In genomic region chrX:110167952-110168451, GRCh38 we compare ENCODE assay signal across 8 cellular contexts.
A peak's percentile ranks its signal among the peaks of the same experiment; 100 is the strongest.
DNase-seq lines count a peak whose midpoint lies in the region; ATAC-seq lines count a peak whose summit lies in the region.

No MANE protein-coding gene starts in this region.

- ATAC-seq in GM18909 (IDR thresholded peaks at IDR 0.05; ENCODE audit: poor library complexity, unreplicated experiment) (no peak), HG03442 (IDR thresholded peaks at IDR 0.05; ENCODE audit: unreplicated experiment) (no peak)

- intact Hi-C loops in activated T-helper 1 cell treated with anti-CD3 and anti-CD28 coated beads, Interleukin-12 subunit alpha, Interleukin-12 subunit beta, Interleukin-2, Interleukin-4 antibody, amounts not matched to agents 30 ng/mL and 10 ng/mL and 1 ng/mL, durations not matched to agents 14 hours and 24 hours and 36 hours (cut with micrococcal nuclease) = no loop called here

- DNase-seq in EH (ENCODE audit: low read depth) (peak; percentile 90), NCI-H460 (ENCODE audit: extremely low read depth, low read depth) (peak; percentile 16), germinal center (ENCODE audit: low spot score) (peak; percentile 42), SKM-1 (lab: John Stamatoyannopoulos, UW; ENCODE audit: unreplicated experiment) (no peak)
- peak; percentile 10 for DNase-seq in activated T-helper 1 cell treated with anti-CD3 and anti-CD28 coated beads, Interleukin-12 subunit alpha, Interleukin-12 subunit beta, Interleukin-2, Interleukin-4 antibody, amounts not matched to agents 30 ng/mL and 10 ng/mL and 1 ng/mL, durations not matched to agents 14 hours and 24 hours and 36 hours (ENCODE audit: low spot score)
- peak; percentile 47 to 52 for DNase-seq in stimulated activated CD4-positive, alpha-beta T cell treated with anti-CD3 and anti-CD28 coated beads, Interleukin-2, amount 100 ng/mL, for 24 hours

- H3K9me3 Mint-ChIP-seq in activated T-helper 1 cell treated with anti-CD3 and anti-CD28 coated beads, Interleukin-12 subunit alpha, Interleukin-12 subunit beta, Interleukin-2, Interleukin-4 antibody, amounts not matched to agents 30 ng/mL and 10 ng/mL and 1 ng/mL, durations not matched to agents 14 hours and 24 hours and 36 hours = no peaks in the 10 kb centered on the region

- peaks cover 5% of the 10 kb centered on the region for H3K36me3 Mint-ChIP-seq in activated T-helper 1 cell treated with anti-CD3 and anti-CD28 coated beads, Interleukin-12 subunit alpha, Interleukin-12 subunit beta, Interleukin-2, Interleukin-4 antibody, amounts not matched to agents 30 ng/mL and 10 ng/mL and 1 ng/mL, durations not matched to agents 14 hours and 24 hours and 36 hours (ENCODE audit: low read depth)

- H3K4me1 Mint-ChIP-seq in activated T-helper 1 cell treated with anti-CD3 and anti-CD28 coated beads, Interleukin-12 subunit alpha, Interleukin-12 subunit beta, Interleukin-2, Interleukin-4 antibody, amounts not matched to agents 30 ng/mL and 10 ng/mL and 1 ng/mL, durations not matched to agents 14 hours and 24 hours and 36 hours (ENCODE audit: low read depth) = no peaks in the 10 kb centered on the region

- no peak overlapping the region for H3K4me3 Mint-ChIP-seq in activated T-helper 1 cell treated with anti-CD3 and anti-CD28 coated beads, Interleukin-12 subunit alpha, Interleukin-12 subunit beta, Interleukin-2, Interleukin-4 antibody, amounts not matched to agents 30 ng/mL and 10 ng/mL and 1 ng/mL, durations not matched to agents 14 hours and 24 hours and 36 hours

- no peak overlapping the region for H3K27ac Mint-ChIP-seq in activated T-helper 1 cell treated with anti-CD3 and anti-CD28 coated beads, Interleukin-12 subunit alpha, Interleukin-12 subunit beta, Interleukin-2, Interleukin-4 antibody, amounts not matched to agents 30 ng/mL and 10 ng/mL and 1 ng/mL, durations not matched to agents 14 hours and 24 hours and 36 hours

- no peaks in the 10 kb centered on the region for H3K27me3 Mint-ChIP-seq in activated T-helper 1 cell treated with anti-CD3 and anti-CD28 coated beads, Interleukin-12 subunit alpha, Interleukin-12 subunit beta, Interleukin-2, Interleukin-4 antibody, amounts not matched to agents 30 ng/mL and 10 ng/mL and 1 ng/mL, durations not matched to agents 14 hours and 24 hours and 36 hours (ENCODE audit: insufficient read depth)
